In the genomic region with DNA sequence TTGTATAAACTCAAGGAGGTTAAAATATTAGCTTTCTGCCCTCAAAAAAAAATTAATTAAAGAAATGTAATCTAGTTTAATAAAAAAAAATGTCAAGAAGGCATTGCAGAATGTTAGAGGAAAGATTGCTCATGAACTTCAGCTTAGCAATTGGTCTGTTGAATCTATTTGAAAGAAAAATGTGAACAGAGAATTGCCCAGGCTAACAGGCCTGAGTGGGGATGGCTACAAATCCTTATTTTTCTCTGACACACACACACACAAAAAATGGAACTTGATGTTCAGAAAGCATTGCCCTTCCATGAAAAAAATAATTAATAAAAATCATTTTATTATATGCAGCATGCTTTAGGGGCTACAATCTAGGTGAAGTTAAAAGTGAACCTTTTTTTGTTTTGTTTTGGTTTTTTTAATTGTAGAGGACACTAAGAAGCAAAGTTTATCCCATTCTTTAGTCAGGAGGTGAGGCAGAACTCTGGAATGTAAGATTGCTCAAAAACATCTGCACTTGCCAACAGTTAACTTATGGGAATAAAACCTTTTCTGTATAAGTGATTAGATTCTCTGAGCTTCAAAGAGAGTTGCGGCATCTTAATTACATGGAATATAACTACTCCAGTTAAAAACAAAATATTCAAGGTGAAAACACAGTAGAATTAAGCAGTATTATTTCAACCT, we compare ENCODE assay signal across 18 cellular contexts.
DNase-seq lines count a peak whose midpoint lies in the region; ATAC-seq, FAIRE-seq and TF ChIP-seq lines count a peak whose summit lies in the region.
"Had no signal": no experiment of that assay in that cellular context is flagged by ENCODE, and none has a peak within 500 bp of the region (broad histone marks: within the 10 kb centered on the region; RNA-seq: fewer than 3 reads in every experiment).

No MANE protein-coding gene starts in this region.

- H2AFZ ChIP-seq in PC-3 (ENCODE audit: low read length) (no peak overlapping the region), endothelial cell of umbilical vein (ENCODE audit: low read depth, low read length) (no peak overlapping the region)
- H2AFZ ChIP-seq: PC-9 had no signal

- ATAC-seq in PC-3 (peak; percentile 69), GM21447 (IDR thresholded peaks at IDR 0.05; ENCODE audit: unreplicated experiment) (no peak)
- ATAC-seq in activated CD4-positive, CD25-positive, alpha-beta regulatory T cell treated with anti-CD3 and anti-CD28 coated beads, Interleukin-2, amount 50 U/mL, for 24 hours: no peak
- ATAC-seq: activated CD8-positive, alpha-beta T cell treated with anti-CD3 and anti-CD28 coated beads, Interleukin-2, amount 10 ng/mL, durations not matched to agents 7 days and 5 days; esophagus mucosa; lower lobe of right lung had no signal

- DNase-seq in AG20443 (ENCODE audit: low spot score) (peak; percentile 58), PC-3 (peak; percentile 45), endothelial cell of umbilical vein (ENCODE audit: low read depth, low spot score) (peak; percentile 54), kidney glomerular epithelial cell (lab: John Stamatoyannopoulos, UW) (peak; percentile 46), NCI-H510A (lab: John Stamatoyannopoulos, UW) (no peak)
- no peak for DNase-seq in stimulated activated CD4-positive, alpha-beta T cell treated with anti-CD3 and anti-CD28 coated beads, Interleukin-4, amount 100 ng/mL, for 24 hours
- DNase-seq: activated CD8-positive, alpha-beta T cell treated with anti-CD3 and anti-CD28 coated beads, Interleukin-2, amount 10 ng/mL, durations not matched to agents 7 days and 5 days; dermis blood vessel endothelial cell; lower lobe of right lung; naive B cell; NCI-H1694; NCI-H526 treated with DMSO at 0.1 percent for 48 hours; PC-9; posterior cingulate gyrus had no signal

- H3K9me2 ChIP-seq in PC-3 (replicated peaks; ENCODE audit: low read length): no peaks in the 10 kb centered on the region

- TF ChIP-seq CTCF in PC-3 (conservative IDR thresholded peaks at IDR 0.05; ENCODE audit: low read depth, low read length) (no peak), endothelial cell of umbilical vein (IDR thresholded peaks at IDR 0.05; ENCODE audit: extremely low read depth in 1 of 2, insufficient read depth in 1 of 2, low read depth in 1 of 2, low read length in 2 of 2) (no peak)

- no peaks in the 10 kb centered on the region for H4K20me1 ChIP-seq in PC-3 (ENCODE audit: low read length)
- H4K20me1 ChIP-seq in endothelial cell of umbilical vein (replicated peaks; ENCODE audit: control insufficient read depth, extremely low read depth, insufficient read depth, low read length): no peaks in the 10 kb centered on the region

- H3F3A ChIP-seq in PC-3 (ENCODE audit: low read length, unreplicated experiment): no peaks in the 10 kb centered on the region

- POLR2A ChIA-PET in PC-3 (lab: Charles Lee; ENCODE audit: unreplicated experiment) (no interaction called here), endothelial cell of umbilical vein (lab: Charles Lee) (no interaction called here)

- H3K4me2 ChIP-seq in PC-3 (ENCODE audit: low read length) (no peak overlapping the region), endothelial cell of umbilical vein (ENCODE audit: insufficient read depth, low read length) (no peak overlapping the region)
- H3K4me2 ChIP-seq: PC-9 had no signal

- no peaks in the 10 kb centered on the region for H3K79me2 ChIP-seq in PC-3 (ENCODE audit: low read length)
- no peaks in the 10 kb centered on the region for H3K79me2 ChIP-seq in endothelial cell of umbilical vein (ENCODE audit: control insufficient read depth, insufficient read depth, low read length)

- H3K36me3 ChIP-seq in PC-3 (ENCODE audit: low read depth, low read length) (no peaks in the 10 kb centered on the region), endothelial cell of umbilical vein (ENCODE audit: control insufficient read depth in 2 of 2, extremely low read depth in 1 of 2, insufficient read depth in 2 of 2, low read length in 2 of 2) (no peaks in the 10 kb centered on the region)
- H3K36me3 ChIP-seq: lower lobe of right lung had no signal

- no peak for TF ChIP-seq POLR2A in endothelial cell of umbilical vein (IDR thresholded peaks at IDR 0.05; ENCODE audit: low read depth, low read length)

- dilution Hi-C loops in endothelial cell of umbilical vein (cut with MboI; ENCODE audit: extremely low pct_ligation_motif_present, low sequenced_read_pairs): no loop called here

- H3K9me3 ChIP-seq in PC-3 (ENCODE audit: low read length) (no peaks in the 10 kb centered on the region), endothelial cell of umbilical vein (replicated peaks; ENCODE audit: control insufficient read depth, insufficient read depth, low read length) (no peaks in the 10 kb centered on the region)
- H3K9me3 ChIP-seq: lower lobe of right lung had no signal

- BruUV-seq in PC-3 (replicated peaks; lab: Mats Ljungman, UMichigan): no TSS peak
- BruUV-seq in endothelial cell of umbilical vein (replicated peaks; lab: Mats Ljungman, UMichigan): no TSS peak

- CTCF ChIA-PET in PC-3 (lab: Charles Lee) (no interaction called here), endothelial cell of umbilical vein (lab: Charles Lee) (interaction anchor here (1.1 kb wide), 1 partner anchor 29 kb away, joined by 4 read pairs; no protein-coding TSS in a partner anchor)

- H3K9me1 ChIP-seq in endothelial cell of umbilical vein (replicated peaks; ENCODE audit: control insufficient read depth, extremely low read depth, insufficient read depth, low read length): no peaks in the 10 kb centered on the region

- no peaks in the 10 kb centered on the region for H3K27me3 ChIP-seq in PC-3 (ENCODE audit: low read length)
- H3K27me3 ChIP-seq in endothelial cell of umbilical vein (ENCODE audit: control insufficient read depth in 2 of 2, insufficient read depth in 2 of 2, low read length in 2 of 2): no peaks in the 10 kb centered on the region

- intact Hi-C loops in PC-3 (cut with micrococcal nuclease) (no loop called here), endothelial cell of umbilical vein (cut with micrococcal nuclease) (no loop called here)

- H3K4me1 ChIP-seq in PC-3 (ENCODE audit: insufficient read depth, low read length) (peaks cover 5% of the 10 kb centered on the region), endothelial cell of umbilical vein (ENCODE audit: control insufficient read depth, extremely low read depth, insufficient read depth, low read length) (peaks cover 4% of the 10 kb centered on the region)
- H3K4me1 ChIP-seq: lower lobe of right lung had no signal

- H3K27ac ChIP-seq in PC-3 (ENCODE audit: low read length) (no peak overlapping the region), endothelial cell of umbilical vein (ENCODE audit: insufficient read depth, low read depth, low read length) (peak overlapping the region; percentile 1)
- H3K27ac ChIP-seq: lower lobe of right lung, PC-9 had no signal

- FAIRE-seq in endothelial cell of umbilical vein (lab: Jason Lieb, UNC): peak; percentile 4
- FAIRE-seq: HTR-8/SVneo had no signal

- H3K9ac ChIP-seq in PC-3 (ENCODE audit: low read length) (no peak overlapping the region), endothelial cell of umbilical vein (replicated peaks; ENCODE audit: extremely low read depth, insufficient read depth, low read length) (no peak overlapping the region)

- H3K4me3 ChIP-seq in PC-3 (ENCODE audit: low read length) (no peak overlapping the region), endothelial cell of umbilical vein (replicated peaks in 1 of 3; ENCODE audit: insufficient read depth in 1 of 3, low read depth in 1 of 3, low read length in 3 of 3) (no peak overlapping the region)
- H3K4me3 ChIP-seq: lower lobe of right lung, PC-9 had no signal

TF ChIP-seq in endothelial cell of umbilical vein, 7 proteins besides CTCF, POLR2A, EP300 and RAD21:
- TF ChIP-seq POLR2AphosphoS5 (IDR thresholded peaks at IDR 0.05; ENCODE audit: insufficient read depth, low read depth, low read length) (no peak), EZH2 (IDR thresholded peaks at IDR 0.05; ENCODE audit: borderline replicate concordance, low read depth, low read length, severe bottlenecking) (no peak), FOS (IDR thresholded peaks at IDR 0.05; ENCODE audit: borderline replicate concordance, insufficient read depth, low read length) (peak; percentile 36), GATA2 (IDR thresholded peaks at IDR 0.05; ENCODE audit: insufficient read depth, insufficient read length, low read depth, low read length) (no peak), JUN (IDR thresholded peaks at IDR 0.05; ENCODE audit: borderline replicate concordance, insufficient read depth, insufficient read length, low read depth) (no peak), MAX (IDR thresholded peaks at IDR 0.05; ENCODE audit: insufficient read depth, insufficient read length) (no peak), MYC (IDR thresholded peaks at IDR 0.05; ENCODE audit: low read depth, low read length) (no peak)

Comparison
In these comparisons a context has a peak if more than half of its experiments do, and no peak if none do; other contexts are left out.
1. DNase-seq: peak in AG20443 (single experiment), PC-3 (single experiment), endothelial cell of umbilical vein (single experiment) and kidney glomerular epithelial cell (single experiment); none in NCI-H510A (single experiment) and stimulated activated CD4-positive, alpha-beta T cell treated with anti-CD3 and anti-CD28 coated beads, Interleukin-4, amount 100 ng/mL, for 24 hours (single experiment).